9 cellular contexts compared by ENCODE assay signal in genomic region chr17:18141210-18141803, GRCh38. TPM values are rescaled to one million over a fixed set of nuclear protein-coding genes. Genes with fewer than 3 reads are reported as not detected.
DNase-seq lines count a peak whose midpoint lies in the region; ATAC-seq and TF ChIP-seq lines count a peak whose summit lies in the region.
"Had no signal": no experiment of that assay in that cellular context is flagged by ENCODE, and none has a peak within 500 bp of the region (broad histone marks: within the 10 kb centered on the region; RNA-seq: fewer than 3 reads in every experiment).

No MANE protein-coding gene starts in this region.

- H3K36me3 Mint-ChIP-seq in mesothelial cell of epicardium, result no peaks in the 10 kb centered on the region

- H3K4me1 Mint-ChIP-seq in mesothelial cell of epicardium, result peaks cover 8% of the 10 kb centered on the region

- TF ChIP-seq CTCF in mesothelial cell of epicardium (IDR thresholded peaks at IDR 0.05; ENCODE audit: unreplicated experiment), result peak; percentile 69

- H3K27ac Mint-ChIP-seq in mesothelial cell of epicardium, result no peak overlapping the region
- H3K27ac Mint-ChIP-seq: dendritic cell treated with granulocyte-macrophage colony-stimulating factor and Interleukin-4, amounts not matched to agents 40 ng/mL and 50 ng/mL, for 4 days had no signal

- no peaks in the 10 kb centered on the region for H3K9me3 Mint-ChIP-seq in mesothelial cell of epicardium
- H3K9me3 Mint-ChIP-seq: dendritic cell treated with granulocyte-macrophage colony-stimulating factor and Interleukin-4, amounts not matched to agents 40 ng/mL and 50 ng/mL, for 4 days had no signal

- peaks cover 4% of the 10 kb centered on the region for H3K27me3 Mint-ChIP-seq in mesothelial cell of epicardium (ENCODE audit: low read depth)

- no peak overlapping the region for H3K4me3 Mint-ChIP-seq in mesothelial cell of epicardium
- H3K4me3 Mint-ChIP-seq: dendritic cell treated with granulocyte-macrophage colony-stimulating factor and Interleukin-4, amounts not matched to agents 40 ng/mL and 50 ng/mL, for 4 days had no signal

- DNase-seq in activated T-cell treated with anti-CD3 and anti-CD28 coated beads for 1 hour (ENCODE audit: low read depth) (peak; percentile 20), M059J (ENCODE audit: low read depth) (peak; percentile 60), T follicular helper cell (ENCODE audit: low read depth) (peak; percentile 14), mesothelial cell of epicardium (ENCODE audit: low spot score in 2 of 2, unreplicated experiment in 2 of 2) (no peak)
- no peak for DNase-seq in activated T-cell treated with anti-CD3 and anti-CD28 coated beads, Interleukin-2, amount 50 U/mL, for 1 hour
- peak; percentile 46 for DNase-seq in effector CD4-positive, alpha-beta T cell

- no peak for ATAC-seq in GM21447 (IDR thresholded peaks at IDR 0.05; ENCODE audit: unreplicated experiment)
- ATAC-seq in HG03439 (IDR thresholded peaks at IDR 0.05; ENCODE audit: unreplicated experiment), result no peak

RNA-seq across cellular contexts. Expression of gene MYO15A, which starts 32.8 kb away (rescaled TPM):
- total RNA-seq in M059J (2014; rRNA removed; shearing (Covaris generic)), result not detected in 2 replicates
- total RNA-seq in mesothelial cell of epicardium, result 6.3 to 8.2 TPM (median 6.3 TPM) in 3 replicates

RNA-seq across cellular contexts. Expression of gene ALKBH5, which starts 42.3 kb away (rescaled TPM):
- total RNA-seq in M059J (2014; rRNA removed; shearing (Covaris generic)), result 94.3 and 141 TPM in 2 replicates
- total RNA-seq in mesothelial cell of epicardium, result 68.6 to 72.3 TPM (median 71.0 TPM) in 3 replicates

RNA-seq across cellular contexts. Expression of gene DRG2, which starts 53.6 kb away (rescaled TPM):
- total RNA-seq in M059J (2014; rRNA removed; shearing (Covaris generic)), result 40.6 and 41.3 TPM in 2 replicates
- 48.6 to 51.2 TPM (median 49.1 TPM) in 3 replicates for total RNA-seq in mesothelial cell of epicardium

Comparison
In these comparisons a context has a peak if more than half of its experiments do, and no peak if none do; other contexts are left out.
1. DNase-seq: peak in activated T-cell treated with anti-CD3 and anti-CD28 coated beads for 1 hour (single experiment), M059J (single experiment), T follicular helper cell (single experiment) and effector CD4-positive, alpha-beta T cell (single experiment); none in activated T-cell treated with anti-CD3 and anti-CD28 coated beads, Interleukin-2, amount 50 U/mL, for 1 hour (single experiment) and mesothelial cell of epicardium (0 of 2).